ENCODE assay signal across 10 cellular contexts in genomic region chr18:32769242-32770180, GRCh38. TPM values are rescaled to one million over a fixed set of nuclear protein-coding genes. Genes with fewer than 3 reads are reported as not detected.
DNase-seq lines count a peak whose midpoint lies in the region; ATAC-seq, FAIRE-seq and TF ChIP-seq lines count a peak whose summit lies in the region.
"Had no signal": no experiment of that assay in that cellular context is flagged by ENCODE, and none has a peak within 500 bp of the region (broad histone marks: within the 10 kb centered on the region; RNA-seq: fewer than 3 reads in every experiment).

No MANE protein-coding gene starts in this region.

- H3K9me3 ChIP-seq in lung (ENCODE audit: control insufficient read depth in 2 of 2, insufficient read depth in 1 of 2, low read length in 1 of 2) = peaks cover 0 to 4% of the 10 kb centered on the region in 2 donors
- no peaks in the 10 kb centered on the region for H3K9me3 ChIP-seq in vagina

- no peak for FAIRE-seq in RCC 7860 (lab: Jason Lieb, UNC)

- H3K4me1 Mint-ChIP-seq in activated naive CD8-positive, alpha-beta T cell treated with anti-CD3 and anti-CD28 coated beads for 36 hours = peaks cover 5% of the 10 kb centered on the region

- H3K4me3 ChIP-seq in lung (peak overlapping the region; percentile 20), vagina (peak overlapping the region; percentile 51 to 63)

- H3K9me3 Mint-ChIP-seq in activated naive CD8-positive, alpha-beta T cell treated with anti-CD3 and anti-CD28 coated beads for 36 hours = no peaks in the 10 kb centered on the region

- H3K27ac Mint-ChIP-seq in activated naive CD8-positive, alpha-beta T cell treated with anti-CD3 and anti-CD28 coated beads for 36 hours = no peak overlapping the region

- no peak for TF ChIP-seq CTCF in lung (IDR thresholded peaks at IDR 0.05; ENCODE audit: control extremely low read depth, extremely low read depth)
- TF ChIP-seq CTCF in vagina (IDR thresholded peaks at IDR 0.05) = no peak

- no peak overlapping the region for H3K27ac ChIP-seq in lung (ENCODE audit: low read depth in 1 of 2, low read length in 1 of 2)
- H3K27ac ChIP-seq in vagina = no peak overlapping the region

- H3K4me1 ChIP-seq in lung (ENCODE audit: control insufficient read depth in 2 of 2, insufficient read depth in 2 of 2, low read length in 2 of 2) (peaks cover 0 to 14% of the 10 kb centered on the region in 2 donors), vagina (peaks cover 22% of the 10 kb centered on the region)

- H3K4me3 Mint-ChIP-seq in activated naive CD8-positive, alpha-beta T cell treated with anti-CD3 and anti-CD28 coated beads for 36 hours = peak overlapping the region; percentile 54

- DNase-seq in left ventricle myocardium superior (peak; percentile 34), cardiac septum (ENCODE audit: low spot score) (no peak), lung (ENCODE audit: low spot score) (no peak), vagina (ENCODE audit: extremely low spot score in 2 of 2) (no peak), RCC 7860 (ENCODE audit: low spot score) (no peak), NK-92 (lab: John Stamatoyannopoulos, UW; ENCODE audit: unreplicated experiment) (no peak)
- no peak for DNase-seq in activated naive CD8-positive, alpha-beta T cell treated with anti-CD3 and anti-CD28 coated beads for 36 hours
- DNase-seq: CD4-positive, CD25-positive, alpha-beta regulatory T cell had no signal

- peaks cover 63% of the 10 kb centered on the region for H3K27me3 Mint-ChIP-seq in activated naive CD8-positive, alpha-beta T cell treated with anti-CD3 and anti-CD28 coated beads for 36 hours

- no peaks in the 10 kb centered on the region for H3K27me3 ChIP-seq in lung (ENCODE audit: control insufficient read depth, insufficient read depth)
- no peaks in the 10 kb centered on the region for H3K27me3 ChIP-seq in vagina

- 4 to 12% methylated on average over 43 of the region's 43 CpGs for WGBS in lung, 2 donors

- TF ChIP-seq POLR2A in vagina (IDR thresholded peaks at IDR 0.05) = no peak

- intact Hi-C loops in left ventricle myocardium superior (cut with micrococcal nuclease) (no loop called here), cardiac septum (cut with DNase I) (no loop called here), vagina (cut with DNase I) (no loop called here)

- ATAC-seq in left ventricle myocardium superior = no peak
- ATAC-seq in lung (ENCODE audit: insufficient read depth, low FRiP score) = no peak
- no peak for ATAC-seq in GM18861 (IDR thresholded peaks at IDR 0.05; ENCODE audit: unreplicated experiment)

- H3K36me3 Mint-ChIP-seq in activated naive CD8-positive, alpha-beta T cell treated with anti-CD3 and anti-CD28 coated beads for 36 hours = no peaks in the 10 kb centered on the region
- H3K36me3 Mint-ChIP-seq: CD4-positive, CD25-positive, alpha-beta regulatory T cell had no signal

- H3K36me3 ChIP-seq in lung (ENCODE audit: control insufficient read depth in 2 of 2, insufficient read depth in 2 of 2, low read length in 2 of 2) = no peaks in the 10 kb centered on the region
- no peaks in the 10 kb centered on the region for H3K36me3 ChIP-seq in vagina

RNA-seq across cellular contexts. Expression of gene KLHL14, which starts 3.3 kb away (rescaled TPM):
- total RNA-seq in left ventricle myocardium superior (0.07 TPM), cardiac septum (0.11 TPM), lung (1 to 10 TPM in 1 of 2 donors, under 1 TPM in 1; 0.31 to 2.2 TPM), vagina (0.98 TPM)
- total RNA-seq in activated naive CD8-positive, alpha-beta T cell treated with anti-CD3 and anti-CD28 coated beads for 36 hours = under 1 TPM; 0.19 to 0.20 TPM
- polyA plus RNA-seq in lung = under 1 TPM; 0.16 to 0.21 TPM
- total RNA-seq: CD4-positive, CD25-positive, alpha-beta regulatory T cell; M059J had no signal
